In the genomic region with DNA sequence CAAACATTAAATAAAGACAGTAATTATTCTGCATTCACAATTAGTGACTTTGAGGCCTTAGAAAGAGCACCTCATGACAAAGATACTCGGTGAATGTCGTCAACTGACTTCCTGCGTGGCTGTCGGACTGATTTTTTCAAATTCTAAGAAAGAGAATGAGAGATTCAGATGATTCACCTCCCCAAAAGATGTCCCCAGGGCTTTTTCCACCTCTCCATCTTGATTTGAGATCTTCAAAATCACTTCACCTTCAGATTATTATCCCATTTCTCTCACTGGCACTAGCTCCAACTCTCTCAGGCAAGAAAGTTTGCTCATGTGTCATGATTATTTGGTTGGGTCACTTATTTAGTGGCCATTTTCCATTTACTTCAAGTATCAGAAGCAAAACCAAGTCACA, we compare ENCODE assay signal across 17 cellular contexts.
"Had no signal": no experiment of that assay in that cellular context is flagged by ENCODE, and none has a peak within 500 bp of the region (broad histone marks: within the 10 kb centered on the region; RNA-seq: fewer than 3 reads in every experiment).

No MANE protein-coding gene starts in this region.

- H3K27ac ChIP-seq: esophagus squamous epithelium, heart left ventricle, right atrium auricular region, sigmoid colon, upper lobe of right lung had no signal

- H3K27me3 ChIP-seq: esophagus squamous epithelium, heart left ventricle, right atrium auricular region, sigmoid colon, upper lobe of right lung had no signal

- H3K36me3 ChIP-seq: esophagus squamous epithelium, heart left ventricle, right atrium auricular region, sigmoid colon, upper lobe of right lung had no signal

- H3K9me3 ChIP-seq: esophagus squamous epithelium, heart left ventricle, right atrium auricular region, sigmoid colon, upper lobe of right lung had no signal

- H3K4me1 ChIP-seq: upper lobe of right lung had no signal

- ATAC-seq: effector memory CD8-positive, alpha-beta T cell; heart left ventricle; left ventricle myocardium superior; natural killer cell; upper lobe of right lung had no signal

- H3K4me3 ChIP-seq: esophagus squamous epithelium, heart left ventricle, lung, right atrium auricular region, sigmoid colon, upper lobe of right lung had no signal

- DNase-seq: cerebellar nuclear complex; effector memory CD8-positive, alpha-beta T cell; esophagus squamous epithelium; heart left ventricle; hippocampal formation; left colon; left ventricle myocardium superior; mesenchymal stem cell; natural killer cell; posterior cingulate gyrus; sigmoid colon; small intestine; stimulated activated CD4-positive, alpha-beta T cell treated with anti-CD3 and anti-CD28 coated beads, Interleukin-12 subunit alpha, Interleukin-12 subunit beta, amount 100 ng/mL, for 4 hours; stimulated activated naive CD4-positive, alpha-beta T cell; upper lobe of right lung had no signal
